In genomic region chr12:50922820-50923219, GRCh38 we compare ENCODE assay signal across 2 cellular contexts.
TF ChIP-seq lines count a peak whose summit lies in the region.

No MANE protein-coding gene starts in this region.

TF ChIP-seq in liver, 16 proteins besides CTCF, POLR2A, EP300 and RAD21:
- no peak for TF ChIP-seq MAX (IDR thresholded peaks at IDR 0.05)
- TF ChIP-seq JUND (IDR thresholded peaks at IDR 0.05), result peak in 1 of 2 donors; percentile 8
- TF ChIP-seq HNF4G (IDR thresholded peaks at IDR 0.05), result no peak
- no peak for TF ChIP-seq YY1 (IDR thresholded peaks at IDR 0.05)
- no peak for TF ChIP-seq GABPA (IDR thresholded peaks at IDR 0.05 in 1 of 2, conservative IDR thresholded peaks at IDR 0.05 in 1 of 2)
- peak; percentile 18 for TF ChIP-seq SP1 (IDR thresholded peaks at IDR 0.05)
- TF ChIP-seq FOXA2 (IDR thresholded peaks at IDR 0.05), result no peak
- TF ChIP-seq HNF4A (conservative IDR thresholded peaks at IDR 0.05), result no peak
- no peak for TF ChIP-seq REST (IDR thresholded peaks at IDR 0.05)
- no peak for TF ChIP-seq EGR1 (IDR thresholded peaks at IDR 0.05; ENCODE audit: low read depth in 2 of 2)
- TF ChIP-seq ZBTB33 (IDR thresholded peaks at IDR 0.05), result no peak
- no peak for TF ChIP-seq FOXA1 (IDR thresholded peaks at IDR 0.05)
- TF ChIP-seq TAF1 (conservative IDR thresholded peaks at IDR 0.05), result no peak
TF ChIP-seq in liver: peak in this region for 2.

TF ChIP-seq in HepG2, 621 proteins besides CTCF, POLR2A, EP300 and RAD21:
- TF ChIP-seq E2F1 (CRISPR knock-in tag; IDR thresholded peaks at IDR 0.05), result no peak
- TF ChIP-seq PBX3 (CRISPR knock-in tag; IDR thresholded peaks at IDR 0.05; ENCODE audit: borderline replicate concordance), result no peak
- TF ChIP-seq ZNF878 (CRISPR knock-in tag; IDR thresholded peaks at IDR 0.05), result no peak
- no peak for TF ChIP-seq FOXC1 (CRISPR knock-in tag; IDR thresholded peaks at IDR 0.05; ENCODE audit: borderline replicate concordance)
- TF ChIP-seq HNF1B (CRISPR knock-in tag; IDR thresholded peaks at IDR 0.05), result no peak
- TF ChIP-seq SP5 (CRISPR knock-in tag; IDR thresholded peaks at IDR 0.05; ENCODE audit: borderline replicate concordance, low read depth), result no peak
- TF ChIP-seq HOXA5 (CRISPR knock-in tag; IDR thresholded peaks at IDR 0.05), result no peak
- TF ChIP-seq NR1H2 (CRISPR knock-in tag; IDR thresholded peaks at IDR 0.05; ENCODE audit: borderline replicate concordance, low read depth), result no peak
- no peak for TF ChIP-seq ZNF547 (CRISPR knock-in tag; IDR thresholded peaks at IDR 0.05)
- no peak for TF ChIP-seq MIER2 (CRISPR knock-in tag; IDR thresholded peaks at IDR 0.05)
- TF ChIP-seq ZNF256 (CRISPR knock-in tag; conservative IDR thresholded peaks at IDR 0.05), result no peak
